In the genomic region with DNA sequence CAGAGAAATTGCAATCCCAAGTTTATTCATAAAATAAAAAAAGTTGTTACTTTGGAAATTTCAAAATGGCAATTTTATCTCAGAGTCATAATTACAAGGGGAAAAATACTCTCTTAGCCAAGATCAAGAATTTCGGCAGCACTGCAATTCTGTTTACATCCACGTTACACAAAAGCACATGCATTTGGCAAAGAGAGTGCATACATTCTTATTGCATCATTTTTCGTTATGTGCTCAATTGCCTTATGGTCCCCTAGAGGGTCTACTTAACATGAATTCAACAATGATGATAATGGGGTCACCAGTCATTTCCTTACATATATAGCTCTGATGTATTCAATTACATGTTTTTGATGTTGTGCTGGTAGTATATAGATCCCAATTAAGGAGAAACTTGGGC, we compare ENCODE assay signal across 22 cellular contexts.
"Had no signal": no experiment of that assay in that cellular context is flagged by ENCODE, and none has a peak within 500 bp of the region (broad histone marks: within the 10 kb centered on the region; RNA-seq: fewer than 3 reads in every experiment).

No MANE protein-coding gene starts in this region.

- DNase-seq: activated CD4-positive, alpha-beta T cell treated with anti-CD3 and anti-CD28 coated beads for 1 hour; activated CD4-positive, alpha-beta T cell treated with anti-CD3 and anti-CD28 coated beads, Interleukin-2, amount 50 U/mL, for 1 hour; activated CD8-positive, alpha-beta T cell treated with anti-CD3 and anti-CD28 coated beads, Interleukin-2, amount 10 ng/mL, durations not matched to agents 7 days and 5 days; activated gamma-delta T cell treated with Interleukin-2 at 50 U/mL for 16 hours; aorta; colonic mucosa; dorsolateral prefrontal cortex; effector memory CD8-positive, alpha-beta T cell; foreskin keratinocyte; left lung; midbrain; natural killer cell; ovary; psoas muscle; stimulated activated CD4-positive, alpha-beta T cell treated with anti-CD3 and anti-CD28 coated beads, Interleukin-1b, Interleukin-23, amount 100 ng/mL, for 48 hours; stimulated activated naive CD8-positive, alpha-beta T cell treated with anti-CD3 and anti-CD28 coated beads, Interleukin-15, amount 100 ng/mL, for 72 hours; T-helper 9 cell; tibial artery had no signal

- H3K27me3 Mint-ChIP-seq: central memory CD8-positive, alpha-beta T cell; effector memory CD8-positive, alpha-beta T cell; stimulated activated naive CD8-positive, alpha-beta T cell treated with anti-CD3 and anti-CD28 coated beads, Interleukin-15, amount 100 ng/mL, for 72 hours had no signal

- H3K4me3 ChIP-seq: colonic mucosa, dorsolateral prefrontal cortex, esophagus muscularis mucosa, left lung, ovary, psoas muscle, right atrium auricular region, tibial artery had no signal

- H3K27me3 ChIP-seq: colonic mucosa, dorsolateral prefrontal cortex, esophagus muscularis mucosa, foreskin keratinocyte, left lung, ovary, right atrium auricular region, tibial artery had no signal

- H3K4me3 Mint-ChIP-seq: activated CD8-positive, alpha-beta T cell treated with anti-CD3 and anti-CD28 coated beads, Interleukin-2, amount 10 ng/mL, durations not matched to agents 7 days and 5 days; central memory CD8-positive, alpha-beta T cell; effector memory CD8-positive, alpha-beta T cell; natural killer cell; stimulated activated naive CD8-positive, alpha-beta T cell treated with anti-CD3 and anti-CD28 coated beads, Interleukin-15, amount 100 ng/mL, for 72 hours had no signal

- ATAC-seq: activated CD8-positive, alpha-beta T cell treated with anti-CD3 and anti-CD28 coated beads, Interleukin-2, amount 10 ng/mL, durations not matched to agents 7 days and 5 days; activated naive CD4-positive, alpha-beta T cell treated with anti-CD3 and anti-CD28 coated beads, Interleukin-2, amount 50 U/mL, for 72 hours; effector memory CD8-positive, alpha-beta T cell; foreskin keratinocyte; natural killer cell; psoas muscle; stimulated activated naive CD8-positive, alpha-beta T cell treated with anti-CD3 and anti-CD28 coated beads, Interleukin-15, amount 100 ng/mL, for 72 hours had no signal

- H3K36me3 Mint-ChIP-seq: natural killer cell had no signal

- H3K4me1 ChIP-seq: colonic mucosa, foreskin keratinocyte, psoas muscle, tibial artery had no signal

- H3K27ac Mint-ChIP-seq: activated CD8-positive, alpha-beta T cell treated with anti-CD3 and anti-CD28 coated beads, Interleukin-2, amount 10 ng/mL, durations not matched to agents 7 days and 5 days; activated naive CD4-positive, alpha-beta T cell treated with anti-CD3 and anti-CD28 coated beads, Interleukin-2, amount 50 U/mL, for 72 hours; effector memory CD8-positive, alpha-beta T cell; natural killer cell; stimulated activated naive CD8-positive, alpha-beta T cell treated with anti-CD3 and anti-CD28 coated beads, Interleukin-15, amount 100 ng/mL, for 72 hours had no signal

- H3K9me3 ChIP-seq: colonic mucosa, esophagus muscularis mucosa, left lung, ovary, psoas muscle, right atrium auricular region, tibial artery had no signal

- H3K4me1 Mint-ChIP-seq: central memory CD8-positive, alpha-beta T cell; natural killer cell; stimulated activated naive CD8-positive, alpha-beta T cell treated with anti-CD3 and anti-CD28 coated beads, Interleukin-15, amount 100 ng/mL, for 72 hours had no signal

- H3K36me3 ChIP-seq: colonic mucosa, esophagus muscularis mucosa, left lung, ovary, right atrium auricular region, tibial artery had no signal

- H3K9me3 Mint-ChIP-seq: activated naive CD4-positive, alpha-beta T cell treated with anti-CD3 and anti-CD28 coated beads, Interleukin-2, amount 50 U/mL, for 72 hours; central memory CD8-positive, alpha-beta T cell; effector memory CD8-positive, alpha-beta T cell; natural killer cell; stimulated activated naive CD8-positive, alpha-beta T cell treated with anti-CD3 and anti-CD28 coated beads, Interleukin-15, amount 100 ng/mL, for 72 hours had no signal

- H3K27ac ChIP-seq: colonic mucosa, esophagus muscularis mucosa, foreskin keratinocyte, ovary, psoas muscle, right atrium auricular region, tibial artery had no signal
